In genomic region chr15:90552929-90553211, GRCh38 we compare ENCODE assay signal across 1 cellular context.
TF ChIP-seq lines count a peak whose summit lies in the region.

No MANE protein-coding gene starts in this region.

TF ChIP-seq in IMR-90, 13 proteins besides CTCF, POLR2A, EP300 and RAD21:
- TF ChIP-seq USF2 (IDR thresholded peaks at IDR 0.05; ENCODE audit: low read depth, low read length), result no peak
- TF ChIP-seq MAZ (IDR thresholded peaks at IDR 0.05; ENCODE audit: borderline replicate concordance, low read depth, low read length), result no peak
- TF ChIP-seq RFX5 (IDR thresholded peaks at IDR 0.05; ENCODE audit: low read depth, low read length), result no peak
- no peak for TF ChIP-seq RCOR1 (IDR thresholded peaks at IDR 0.05; ENCODE audit: insufficient replicate concordance, low read length)
- no peak for TF ChIP-seq CHD1 (IDR thresholded peaks at IDR 0.05; ENCODE audit: low read depth, low read length)
- TF ChIP-seq CEBPB (IDR thresholded peaks at IDR 0.05; ENCODE audit: low read depth, low read length), result no peak
- TF ChIP-seq NFE2L2 (IDR thresholded peaks at IDR 0.05; ENCODE audit: low read depth, low read length), result no peak
- TF ChIP-seq FOS (IDR thresholded peaks at IDR 0.05; ENCODE audit: low read depth, low read length), result no peak
- TF ChIP-seq MXI1 (IDR thresholded peaks at IDR 0.05; ENCODE audit: borderline replicate concordance, low read depth, low read length), result no peak
- no peak for TF ChIP-seq BHLHE40 (IDR thresholded peaks at IDR 0.05; ENCODE audit: low read depth, low read length)
